ENCODE assay signal across 30 cellular contexts in the genomic region with DNA sequence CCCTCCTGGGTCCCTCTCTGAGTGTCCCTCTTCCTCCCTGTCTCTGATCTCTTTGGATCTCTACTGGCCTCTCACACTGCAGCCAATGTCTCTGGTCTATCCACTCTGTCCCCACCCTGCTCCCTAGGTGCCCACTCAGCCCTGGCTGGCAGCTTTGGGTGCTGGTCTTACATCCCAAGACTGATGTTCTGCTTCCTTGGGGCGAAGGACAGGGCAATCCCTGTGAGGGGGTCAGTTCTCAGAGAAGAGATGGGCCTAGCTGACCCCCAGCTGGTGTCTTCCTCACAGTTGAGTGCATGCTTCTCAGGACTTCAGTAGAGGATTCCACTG. TPM values are rescaled to one million over a fixed set of nuclear protein-coding genes. Genes with fewer than 3 reads are reported as not detected.
DNase-seq lines count a peak whose midpoint lies in the region; ATAC-seq and TF ChIP-seq lines count a peak whose summit lies in the region.
"Had no signal": no experiment of that assay in that cellular context is flagged by ENCODE, and none has a peak within 500 bp of the region (broad histone marks: within the 10 kb centered on the region; RNA-seq: fewer than 3 reads in every experiment).

No MANE protein-coding gene starts in this region.

- no peak for TF ChIP-seq CTCF in RWPE1 (conservative IDR thresholded peaks at IDR 0.05; ENCODE audit: low read depth)
- TF ChIP-seq CTCF in endodermal cell (conservative IDR thresholded peaks at IDR 0.05), result no peak
- no peak for TF ChIP-seq CTCF in stomach (IDR thresholded peaks at IDR 0.05)

- ATAC-seq in activated naive CD4-positive, alpha-beta T cell treated with anti-CD3 and anti-CD28 coated beads, Interleukin-2, amount 50 U/mL, for 72 hours, result no peak
- no peak for ATAC-seq in stimulated activated effector memory CD8-positive, alpha-beta T cell treated with anti-CD3 and anti-CD28 coated beads, Interleukin-12 subunit alpha, Interleukin-12 subunit beta, amount 100 ng/mL, for 72 hours
- ATAC-seq: gastrocnemius medialis had no signal

- TF ChIP-seq POLR2A in stomach (IDR thresholded peaks at IDR 0.05), result no peak

- H3K36me3 Mint-ChIP-seq in activated naive CD4-positive, alpha-beta T cell treated with anti-CD3 and anti-CD28 coated beads, Interleukin-2, amount 50 U/mL, for 72 hours, result no peaks in the 10 kb centered on the region
- H3K36me3 Mint-ChIP-seq in endodermal cell (ENCODE audit: low read depth), result no peaks in the 10 kb centered on the region
- peaks cover 29% of the 10 kb centered on the region for H3K36me3 Mint-ChIP-seq in stimulated activated effector memory CD8-positive, alpha-beta T cell treated with anti-CD3 and anti-CD28 coated beads, Interleukin-12 subunit alpha, Interleukin-12 subunit beta, amount 100 ng/mL, for 72 hours
- H3K36me3 Mint-ChIP-seq: brain had no signal

- no peak overlapping the region for H3K9ac ChIP-seq in endodermal cell (ENCODE audit: extremely low read depth, low read length, poor library complexity, severe bottlenecking)
- H3K9ac ChIP-seq: parathyroid adenoma had no signal

- no peaks in the 10 kb centered on the region for H3K9me3 Mint-ChIP-seq in activated naive CD4-positive, alpha-beta T cell treated with anti-CD3 and anti-CD28 coated beads, Interleukin-2, amount 50 U/mL, for 72 hours
- H3K9me3 Mint-ChIP-seq in endodermal cell, result no peaks in the 10 kb centered on the region
- H3K9me3 Mint-ChIP-seq in stimulated activated effector memory CD8-positive, alpha-beta T cell treated with anti-CD3 and anti-CD28 coated beads, Interleukin-12 subunit alpha, Interleukin-12 subunit beta, amount 100 ng/mL, for 72 hours, result no peaks in the 10 kb centered on the region
- H3K9me3 Mint-ChIP-seq: activated CD4-positive, alpha-beta T cell treated with anti-CD3 and anti-CD28 coated beads, Interleukin-2, amount 10 ng/mL, durations not matched to agents 24 days and 14 days; activated T-cell treated with anti-CD3 and anti-CD28 coated beads, Interleukin-2, amount 50 U/mL, for 24 hours; brain; CD4-positive, alpha-beta T cell; nephron progenitor cell; stimulated activated naive CD8-positive, alpha-beta T cell treated with anti-CD3 and anti-CD28 coated beads, Interleukin-15, Interleukin-2, amounts not matched to agents 100 ng/mL and 50 ng/mL, for 24 hours had no signal

- POLR2A ChIA-PET in RWPE1 (lab: Yijun Ruan, JAX; ENCODE audit: low non-redundant PET), result no interaction called here

- H3K4me1 ChIP-seq in endodermal cell (ENCODE audit: control insufficient read depth, insufficient read depth, low read length) (no peaks in the 10 kb centered on the region), stomach (no peaks in the 10 kb centered on the region)
- H3K4me1 ChIP-seq: vagina had no signal

- peaks cover 5% of the 10 kb centered on the region for H3K36me3 ChIP-seq in endodermal cell (ENCODE audit: control insufficient read depth, insufficient read depth, low read length)
- H3K36me3 ChIP-seq in stomach, result peaks cover 0 to 16% (median 14%) of the 10 kb centered on the region in 4 donors
- H3K36me3 ChIP-seq: gastrocnemius medialis, SJCRH30, vagina, WERI-Rb-1 had no signal

- H3K27me3 ChIP-seq in endodermal cell (ENCODE audit: control insufficient read depth, insufficient read depth, low read length, poor library complexity, severe bottlenecking) (no peaks in the 10 kb centered on the region), stomach (no peaks in the 10 kb centered on the region)
- H3K27me3 ChIP-seq: gastrocnemius medialis, SJCRH30, vagina had no signal

- H3K4me3 Mint-ChIP-seq in endodermal cell, result no peak overlapping the region
- H3K4me3 Mint-ChIP-seq in stimulated activated effector memory CD8-positive, alpha-beta T cell treated with anti-CD3 and anti-CD28 coated beads, Interleukin-12 subunit alpha, Interleukin-12 subunit beta, amount 100 ng/mL, for 72 hours, result no peak overlapping the region
- H3K4me3 Mint-ChIP-seq: activated CD4-positive, alpha-beta T cell treated with anti-CD3 and anti-CD28 coated beads, Interleukin-2, amount 10 ng/mL, durations not matched to agents 24 days and 14 days; activated T-cell treated with anti-CD3 and anti-CD28 coated beads, Interleukin-2, amount 50 U/mL, for 24 hours; brain; CD4-positive, alpha-beta T cell; nephron progenitor cell; stimulated activated naive CD8-positive, alpha-beta T cell treated with anti-CD3 and anti-CD28 coated beads, Interleukin-15, Interleukin-2, amounts not matched to agents 100 ng/mL and 50 ng/mL, for 24 hours had no signal

- H3K27ac ChIP-seq in RWPE1 (peak overlapping the region; percentile 88), endodermal cell (ENCODE audit: low read depth, low read length) (no peak overlapping the region), stomach (no peak overlapping the region)
- H3K27ac ChIP-seq: gastrocnemius medialis, parathyroid adenoma, SJCRH30, vagina, WERI-Rb-1 had no signal

- peak overlapping the region; percentile 44 to 79 for H3K27ac Mint-ChIP-seq in activated naive CD4-positive, alpha-beta T cell treated with anti-CD3 and anti-CD28 coated beads, Interleukin-2, amount 50 U/mL, for 72 hours
- H3K27ac Mint-ChIP-seq in endodermal cell, result no peak overlapping the region
- H3K27ac Mint-ChIP-seq in stimulated activated effector memory CD8-positive, alpha-beta T cell treated with anti-CD3 and anti-CD28 coated beads, Interleukin-12 subunit alpha, Interleukin-12 subunit beta, amount 100 ng/mL, for 72 hours, result peak overlapping the region; percentile 75
- H3K27ac Mint-ChIP-seq: activated CD4-positive, alpha-beta T cell treated with anti-CD3 and anti-CD28 coated beads, Interleukin-2, amount 10 ng/mL, durations not matched to agents 24 days and 14 days; activated T-cell treated with anti-CD3 and anti-CD28 coated beads, Interleukin-2, amount 50 U/mL, for 24 hours; brain; CD4-positive, alpha-beta T cell; nephron progenitor cell; stimulated activated naive CD8-positive, alpha-beta T cell treated with anti-CD3 and anti-CD28 coated beads, Interleukin-15, Interleukin-2, amounts not matched to agents 100 ng/mL and 50 ng/mL, for 24 hours had no signal

- TF ChIP-seq EP300 in stomach (IDR thresholded peaks at IDR 0.05), result no peak

- H3K9me3 ChIP-seq in endodermal cell (ENCODE audit: control insufficient read depth, low read length), result no peaks in the 10 kb centered on the region
- H3K9me3 ChIP-seq in stomach, result no peaks in the 10 kb centered on the region
- H3K9me3 ChIP-seq: gastrocnemius medialis, SJCRH30, vagina had no signal

- CTCF ChIA-PET in RWPE1 (lab: Yijun Ruan, JAX), result no interaction called here

- DNase-seq in activated naive CD4-positive, alpha-beta T cell treated with anti-CD3 and anti-CD28 coated beads, Interleukin-2, amount 50 U/mL, for 72 hours (ENCODE audit: low spot score in 2 of 2), result no peak
- DNase-seq in activated naive CD4-positive, alpha-beta T cell (lab: John Stamatoyannopoulos, UW), result no peak
- DNase-seq in RWPE1 (ENCODE audit: low spot score), result no peak
- DNase-seq in endodermal cell, result peak; percentile 45
- DNase-seq in stimulated activated effector memory CD8-positive, alpha-beta T cell treated with anti-CD3 and anti-CD28 coated beads, Interleukin-12 subunit alpha, Interleukin-12 subunit beta, amount 100 ng/mL, for 72 hours (ENCODE audit: low spot score in 2 of 2), result no peak
- no peak for DNase-seq in NCI-H2196 treated with DMSO at 0.1 percent for 48 hours (lab: John Stamatoyannopoulos, UW; ENCODE audit: unreplicated experiment)
- DNase-seq in stomach, result no peak
- DNase-seq in NCI-H524 treated with DMSO at 0.1 percent for 48 hours (lab: John Stamatoyannopoulos, UW), result no peak
- DNase-seq: activated CD4-positive, alpha-beta T cell treated with anti-CD3 and anti-CD28 coated beads, Interleukin-2, amount 10 ng/mL, durations not matched to agents 24 days and 14 days; activated gamma-delta T cell; activated T-cell treated with anti-CD3 and anti-CD28 coated beads, Interleukin-2, amount 50 U/mL, for 24 hours; AML-193; CD4-positive, alpha-beta T cell; gastrocnemius medialis; MM.1S; NCI-H1417; NCI-H2081; NCI-H345; NCI-H82; nephron progenitor cell; retina; SJCRH30; T1000; WERI-Rb-1 had no signal

- H3K4me1 Mint-ChIP-seq in endodermal cell, result peaks cover 5% of the 10 kb centered on the region
- peaks cover 42% of the 10 kb centered on the region for H3K4me1 Mint-ChIP-seq in stimulated activated effector memory CD8-positive, alpha-beta T cell treated with anti-CD3 and anti-CD28 coated beads, Interleukin-12 subunit alpha, Interleukin-12 subunit beta, amount 100 ng/mL, for 72 hours
- H3K4me1 Mint-ChIP-seq: brain, nephron progenitor cell had no signal

- WGBS in endodermal cell (ENCODE audit: insufficient coverage in 1 of 2, insufficient read length in 1 of 2), 2 experiments, result 88 to 90% methylated on average over 1 of the region's 1 CpG
- 69 to 100% (median 86%) methylated on average over 1 of the region's 1 CpG for WGBS in stomach, 5 donors

- H3K4me3 ChIP-seq in endodermal cell (ENCODE audit: low read length) (no peak overlapping the region), stomach (no peak overlapping the region)
- H3K4me3 ChIP-seq: gastrocnemius medialis, lung, SJCRH30, skin epidermis, vagina had no signal

- peaks cover 14% of the 10 kb centered on the region for H3K27me3 Mint-ChIP-seq in endodermal cell (ENCODE audit: insufficient read depth)
- H3K27me3 Mint-ChIP-seq: activated T-cell treated with anti-CD3 and anti-CD28 coated beads, Interleukin-2, amount 50 U/mL, for 24 hours; stimulated activated naive CD8-positive, alpha-beta T cell treated with anti-CD3 and anti-CD28 coated beads, Interleukin-15, Interleukin-2, amounts not matched to agents 100 ng/mL and 50 ng/mL, for 24 hours had no signal

- intact Hi-C loops in stomach (cut with DNase I; ENCODE audit: low total_unique reads), result no loop called here

RNA-seq across cellular contexts. Expression of a gene that starts 51.7 kb away (rescaled TPM):
- total RNA-seq in activated naive CD4-positive, alpha-beta T cell treated with anti-CD3 and anti-CD28 coated beads, Interleukin-2, amount 50 U/mL, for 72 hours, result 1 to 10 TPM in 1 of 2 donors, under 1 TPM in 1; 0.32 to 2.1 TPM
- total RNA-seq in endodermal cell, result under 1 TPM in 1 of 2 donors, not detected in 1; 0.26 TPM
- 0.32 TPM for polyA plus RNA-seq in endodermal cell (2013, experiment 1 of 2)
- 1.6 TPM for polyA plus RNA-seq in endodermal cell (2013, experiment 2 of 2)
- total RNA-seq in stomach, result 1 to 10 TPM in 2 of 5 donors, under 1 TPM in 1, not detected in 2; 0.92 to 7.6 (median 4.6) TPM
- polyA plus RNA-seq in stomach, result 10 to 100 TPM in 1 of 3 donors, 1 to 10 TPM in 2; 2.9 to 28.4 (median 6.2) TPM
- total RNA-seq: CD4-positive, alpha-beta T cell had no signal
